Comparison of ENCODE assay signal across 8 cellular contexts in the genomic region with DNA sequence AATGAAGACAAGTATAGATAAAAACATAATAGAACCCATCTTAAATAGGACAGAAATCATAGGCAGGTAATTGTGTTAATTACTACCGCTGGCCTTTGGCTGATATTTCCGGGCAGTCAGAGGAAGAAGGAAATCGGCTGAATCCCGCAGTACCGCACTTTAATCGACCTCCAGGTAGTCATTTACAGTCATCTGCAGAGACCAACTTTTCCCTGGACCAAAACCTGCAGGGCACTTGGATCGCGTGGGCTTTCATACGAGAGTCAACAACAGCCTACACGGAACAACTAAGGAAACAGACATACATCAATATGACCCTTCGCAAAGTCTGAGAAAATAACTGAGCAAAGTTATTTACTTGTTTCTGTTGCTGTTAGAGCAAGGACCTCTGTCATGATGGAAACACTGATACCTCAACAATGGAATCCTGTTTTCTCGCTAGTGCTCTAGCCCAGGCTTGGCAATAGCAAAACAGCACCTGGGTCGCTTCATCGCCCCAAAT. TPM values are rescaled to one million over a fixed set of nuclear protein-coding genes. Genes with fewer than 3 reads are reported as not detected.
DNase-seq lines count a peak whose midpoint lies in the region; ATAC-seq and TF ChIP-seq lines count a peak whose summit lies in the region.

No MANE protein-coding gene starts in this region.

- no peaks in the 10 kb centered on the region for H3K27me3 ChIP-seq in left ventricle myocardium inferior (ENCODE audit: low read depth)

- in situ Hi-C loops in ACHN (cut with HindIII; ENCODE audit: low pct_ligation_motif_present, low pct_unique_long_range_greater_than_20kb, low sequenced_read_pairs) = no loop called here

- intact Hi-C loops in left ventricle myocardium inferior (cut with micrococcal nuclease) = no loop called here

- ATAC-seq in HG03521 (IDR thresholded peaks at IDR 0.05; ENCODE audit: unreplicated experiment) = no peak

- H3K4me3 ChIP-seq in HFF-Myc (replicated peaks; ENCODE audit: low read depth, low read length) = peak overlapping the region; percentile 88
- H3K4me3 ChIP-seq in left ventricle myocardium inferior = peak overlapping the region; percentile 84
- H3K4me3 ChIP-seq in skeletal muscle cell (ENCODE audit: low read depth, low read length) = peak overlapping the region; percentile 99

- peaks cover 62% of the 10 kb centered on the region for H3K4me1 ChIP-seq in left ventricle myocardium inferior

- DNase-seq in CD1c-positive myeloid dendritic cell (ENCODE audit: extremely low spot score) (peak; percentile 3), HFF-Myc (ENCODE audit: extremely low read depth, low read depth) (no peak), left ventricle myocardium inferior (no peak), skeletal muscle cell (ENCODE audit: low read depth) (no peak), ACHN (no peak)
- DNase-seq in activated CD8-positive, alpha-beta memory T cell treated with anti-CD3 and anti-CD28 coated beads, Interleukin-2, amount 50 U/mL, for 4 hours = peak; percentile 12
- DNase-seq in NK-92 treated with Interleukin-12 subunit alpha and Interleukin-12 subunit beta, amount 100 ng/mL, for 24 hours (lab: John Stamatoyannopoulos, UW) = no peak

- peak overlapping the region; percentile 94 for H3K27ac ChIP-seq in left ventricle myocardium inferior (replicated peaks)

- H3K9me3 ChIP-seq in left ventricle myocardium inferior (replicated peaks) = no peaks in the 10 kb centered on the region

- no peak for TF ChIP-seq CTCF in HFF-Myc (IDR thresholded peaks at IDR 0.05; ENCODE audit: low read depth, low read length, missing control alignments)
- no peak for TF ChIP-seq CTCF in left ventricle myocardium inferior (IDR thresholded peaks at IDR 0.05; ENCODE audit: borderline replicate concordance)

- H3K36me3 ChIP-seq in left ventricle myocardium inferior = peaks cover 22% of the 10 kb centered on the region

RNA-seq across cellular contexts. Expression of a gene that starts 0.7 kb away (rescaled TPM):
- total RNA-seq in left ventricle myocardium inferior = 13.8 TPM

RNA-seq across cellular contexts. Expression of a gene that starts 1.0 kb away (rescaled TPM):
- 31.1 TPM for total RNA-seq in left ventricle myocardium inferior

RNA-seq across cellular contexts. Expression of a gene that starts 54.4 kb away (rescaled TPM):
- 18.8 TPM for total RNA-seq in left ventricle myocardium inferior

Comparison
In these comparisons a context has a peak if more than half of its experiments do, and no peak if none do; other contexts are left out.
1. DNase-seq: peak in CD1c-positive myeloid dendritic cell (single experiment) and activated CD8-positive, alpha-beta memory T cell treated with anti-CD3 and anti-CD28 coated beads, Interleukin-2, amount 50 U/mL, for 4 hours (single experiment); none in HFF-Myc (single experiment), left ventricle myocardium inferior (single experiment), skeletal muscle cell (single experiment), NK-92 treated with Interleukin-12 subunit alpha and Interleukin-12 subunit beta, amount 100 ng/mL, for 24 hours (single experiment) and ACHN (single experiment).
2. Peak in every context shown above with its lines, with median percentiles within 50 percentile points of each other: H3K4me3 ChIP-seq.